8 cellular contexts compared by ENCODE assay signal in the genomic region with DNA sequence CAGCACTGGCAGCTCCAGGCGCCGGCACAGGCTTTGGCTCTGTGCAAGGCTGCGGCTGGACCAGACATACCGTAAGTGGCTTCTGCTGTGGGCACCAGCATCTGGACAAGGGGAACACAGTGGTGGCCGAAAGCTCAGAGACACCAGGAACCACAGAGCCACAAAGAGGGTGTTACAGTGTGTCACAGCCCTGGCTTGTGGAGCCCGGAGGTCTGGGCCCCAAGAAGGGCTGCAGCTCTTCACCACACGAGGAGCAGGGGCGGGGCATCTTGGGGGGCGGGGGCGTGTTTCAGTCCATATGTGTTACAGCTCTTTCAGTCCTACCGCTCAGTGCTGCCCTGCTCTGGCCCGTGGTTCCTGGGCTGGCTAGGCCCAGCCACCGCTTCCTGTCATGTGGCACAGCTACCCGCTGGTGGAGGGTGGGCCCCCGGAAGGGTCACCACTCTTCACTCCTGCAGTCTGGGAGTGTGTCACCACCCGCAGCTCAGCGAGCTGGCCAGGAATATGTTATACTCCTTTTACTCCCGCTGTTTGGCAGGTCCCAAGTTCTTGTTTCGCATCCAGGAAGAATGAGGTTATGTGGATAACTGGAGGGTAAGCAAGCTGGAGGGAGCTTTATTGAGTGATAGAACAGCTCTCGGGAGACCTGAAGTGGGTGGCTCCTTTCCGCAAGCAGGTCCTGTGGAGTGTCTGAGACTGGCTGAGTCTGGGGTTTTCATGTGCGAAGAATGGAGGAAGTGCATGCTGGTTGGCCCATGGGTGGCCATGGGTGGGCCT. TPM values are rescaled to one million over a fixed set of nuclear protein-coding genes. Genes with fewer than 3 reads are reported as not detected.
DNase-seq lines count a peak whose midpoint lies in the region; ATAC-seq, FAIRE-seq and TF ChIP-seq lines count a peak whose summit lies in the region.

No MANE protein-coding gene starts in this region.

- intact Hi-C loops in heart left ventricle (cut with DNase I) = no loop called here

- FAIRE-seq in GM19239 (lab: Jason Lieb, UNC) = peak; percentile 4
- no peak for FAIRE-seq in small intestine (lab: Jason Lieb, UNC)

- H3K27ac ChIP-seq in heart left ventricle (peak overlapping the region in 6 of 12 donors; percentile 15 to 72 (median 42)), small intestine (ENCODE audit: low read depth in 1 of 2, low read length in 1 of 2) (peak overlapping the region in 1 of 2 donors; percentile 82)

- WGBS in heart left ventricle, 4 donors = 77 to 85% (median 79%) methylated on average over 18 to 22 of the region's 22 CpGs
- 69 to 82% (median 75%) methylated on average over 22 of the region's 22 CpGs for WGBS in small intestine, 3 donors

- peak; percentile 81 for ATAC-seq in activated T-helper 17 cell treated with anti-CD3 and anti-CD28 coated beads, Interleukin-2, amount 50 U/mL, for 72 hours (replicated peaks)
- peak; percentile 25 to 71 (median 50) for ATAC-seq in heart left ventricle
- ATAC-seq in HG02884 (IDR thresholded peaks at IDR 0.05; ENCODE audit: unreplicated experiment) = no peak

- H3K4me1 Mint-ChIP-seq in activated T-helper 17 cell treated with anti-CD3 and anti-CD28 coated beads, Interleukin-2, amount 50 U/mL, for 72 hours = peaks cover 19% of the 10 kb centered on the region
- H3K4me1 Mint-ChIP-seq in progenitor cell of endocrine pancreas (ENCODE audit: low read depth) = peaks cover 19% of the 10 kb centered on the region

- no peak for TF ChIP-seq POLR2A in heart left ventricle (IDR thresholded peaks at IDR 0.05)

- H3K36me3 ChIP-seq in heart left ventricle (no peaks in the 10 kb centered on the region), small intestine (ENCODE audit: control insufficient read depth in 2 of 2, insufficient read depth in 2 of 2, low read length in 2 of 2) (no peaks in the 10 kb centered on the region)

- H3K4me1 ChIP-seq in heart left ventricle = peaks cover 0 to 31% (median 14%) of the 10 kb centered on the region in 12 donors
- peaks cover 0 to 6% of the 10 kb centered on the region in 2 donors for H3K4me1 ChIP-seq in small intestine (ENCODE audit: control insufficient read depth in 2 of 2, insufficient read depth in 1 of 2, low read depth in 1 of 2, low read length in 1 of 2)

- no peak for TF ChIP-seq CTCF in heart left ventricle (IDR thresholded peaks at IDR 0.05)
- TF ChIP-seq CTCF in progenitor cell of endocrine pancreas (IDR thresholded peaks at IDR 0.05; ENCODE audit: unreplicated experiment) = no peak

- H3K27ac Mint-ChIP-seq in activated T-helper 17 cell treated with anti-CD3 and anti-CD28 coated beads, Interleukin-2, amount 50 U/mL, for 72 hours = peak overlapping the region; percentile 96
- H3K27ac Mint-ChIP-seq in progenitor cell of endocrine pancreas = peak overlapping the region; percentile 98

- H3K4me3 Mint-ChIP-seq in activated T-helper 17 cell treated with anti-CD3 and anti-CD28 coated beads, Interleukin-2, amount 50 U/mL, for 72 hours = peak overlapping the region; percentile 93
- peak overlapping the region; percentile 84 for H3K4me3 Mint-ChIP-seq in progenitor cell of endocrine pancreas (ENCODE audit: low read depth)

- DNase-seq in GM19239 (ENCODE audit: insufficient read length, low spot score) (no peak), M059J (ENCODE audit: low read depth) (peak; percentile 15), heart left ventricle (peak; percentile 64 to 86 (median 78)), progenitor cell of endocrine pancreas (ENCODE audit: low spot score, unreplicated experiment) (peak; percentile 68), small intestine (no peak), NCI-H1092 (lab: John Stamatoyannopoulos, UW) (no peak)

- H3K27me3 ChIP-seq in heart left ventricle (no peaks in the 10 kb centered on the region), small intestine (ENCODE audit: control insufficient read depth in 2 of 2, insufficient read depth in 2 of 2, low read length in 2 of 2) (no peaks in the 10 kb centered on the region)

- H3K4me3 ChIP-seq in heart left ventricle = peak overlapping the region in 7 of 12 donors; percentile 25 to 48 (median 34)
- H3K4me3 ChIP-seq in small intestine (ENCODE audit: low read depth in 1 of 2, low read length in 2 of 2) = no peak overlapping the region

- no peaks in the 10 kb centered on the region for H3K9me3 ChIP-seq in heart left ventricle
- no peaks in the 10 kb centered on the region for H3K9me3 ChIP-seq in small intestine (ENCODE audit: control insufficient read depth, low read depth)

- H3K9me3 Mint-ChIP-seq in activated T-helper 17 cell treated with anti-CD3 and anti-CD28 coated beads, Interleukin-2, amount 50 U/mL, for 72 hours = no peaks in the 10 kb centered on the region
- no peaks in the 10 kb centered on the region for H3K9me3 Mint-ChIP-seq in progenitor cell of endocrine pancreas (ENCODE audit: low read depth)

- peaks cover 9% of the 10 kb centered on the region for H3K36me3 Mint-ChIP-seq in activated T-helper 17 cell treated with anti-CD3 and anti-CD28 coated beads, Interleukin-2, amount 50 U/mL, for 72 hours (ENCODE audit: low read depth)
- no peaks in the 10 kb centered on the region for H3K36me3 Mint-ChIP-seq in progenitor cell of endocrine pancreas (ENCODE audit: insufficient read depth)

- H3K27me3 Mint-ChIP-seq in activated T-helper 17 cell treated with anti-CD3 and anti-CD28 coated beads, Interleukin-2, amount 50 U/mL, for 72 hours = no peaks in the 10 kb centered on the region
- no peaks in the 10 kb centered on the region for H3K27me3 Mint-ChIP-seq in progenitor cell of endocrine pancreas

RNA-seq across cellular contexts. Expression of gene LSM10, which starts 3.3 kb away (rescaled TPM):
- 6.8 and 7.6 TPM in 2 replicates for total RNA-seq in M059J (2014; rRNA removed; shearing (Covaris generic))
- total RNA-seq in activated T-helper 17 cell treated with anti-CD3 and anti-CD28 coated beads, Interleukin-2, amount 50 U/mL, for 72 hours = 10 to 100 TPM; 24.6 to 59.6 TPM
- 10 to 100 TPM; 39.1 to 68.7 (median 49.7) TPM for total RNA-seq in heart left ventricle
- 10 to 100 TPM; 72.7 to 95.9 TPM for polyA plus RNA-seq in heart left ventricle
- 28.4 and 32.8 TPM in 2 replicates for total RNA-seq in progenitor cell of endocrine pancreas
- polyA plus RNA-seq in small intestine = 10 to 100 TPM; 48.1 to 55.5 (median 51.9) TPM

RNA-seq across cellular contexts. Expression of gene STK40, which starts 15.3 kb away (rescaled TPM):
- total RNA-seq in M059J (2014; rRNA removed; shearing (Covaris generic)) = 13.2 and 21.4 TPM in 2 replicates
- 10 to 100 TPM; 44.1 to 56.8 TPM for total RNA-seq in activated T-helper 17 cell treated with anti-CD3 and anti-CD28 coated beads, Interleukin-2, amount 50 U/mL, for 72 hours
- total RNA-seq in heart left ventricle (100 to 1,000 TPM in 1 of 9 donors, 10 to 100 TPM in 8; 50.4 to 114 (median 59.4) TPM), progenitor cell of endocrine pancreas (34.6 and 42.0 TPM in 2 replicates)
- polyA plus RNA-seq in heart left ventricle (10 to 100 TPM; 27.9 to 75.2 TPM), small intestine (10 to 100 TPM; 12.7 to 33.3 (median 17.3) TPM)

RNA-seq across cellular contexts. Expression of gene OSCP1, which starts 49.2 kb away (rescaled TPM):
- total RNA-seq in M059J (2014; rRNA removed; shearing (Covaris generic)) = 4.2 and 9.0 TPM in 2 replicates
- total RNA-seq in activated T-helper 17 cell treated with anti-CD3 and anti-CD28 coated beads, Interleukin-2, amount 50 U/mL, for 72 hours = 1 to 10 TPM; 1.5 to 1.8 TPM
- 10 to 100 TPM in 1 of 9 donors, 1 to 10 TPM in 8; 5.1 to 10.3 (median 6.0) TPM for total RNA-seq in heart left ventricle
- polyA plus RNA-seq in heart left ventricle = 10 to 100 TPM in 1 of 2 donors, 1 to 10 TPM in 1; 3.8 to 11.5 TPM
- total RNA-seq in progenitor cell of endocrine pancreas = 18.2 and 21.0 TPM in 2 replicates
- 1 to 10 TPM in 2 of 3 donors, under 1 TPM in 1; 0.89 to 4.3 (median 1.4) TPM for polyA plus RNA-seq in small intestine

Comparison
In these comparisons a context has a peak if more than half of its experiments do, and no peak if none do; other contexts are left out.
1. DNase-seq: peak in M059J (single experiment), heart left ventricle (5 of 5) and progenitor cell of endocrine pancreas (single experiment); none in GM19239 (single experiment), small intestine (single experiment) and NCI-H1092 (single experiment).
2. H3K4me3 ChIP-seq: peak in heart left ventricle (7 of 12); none in small intestine (0 of 2).